31 cellular contexts compared by ENCODE assay signal in the genomic region with DNA sequence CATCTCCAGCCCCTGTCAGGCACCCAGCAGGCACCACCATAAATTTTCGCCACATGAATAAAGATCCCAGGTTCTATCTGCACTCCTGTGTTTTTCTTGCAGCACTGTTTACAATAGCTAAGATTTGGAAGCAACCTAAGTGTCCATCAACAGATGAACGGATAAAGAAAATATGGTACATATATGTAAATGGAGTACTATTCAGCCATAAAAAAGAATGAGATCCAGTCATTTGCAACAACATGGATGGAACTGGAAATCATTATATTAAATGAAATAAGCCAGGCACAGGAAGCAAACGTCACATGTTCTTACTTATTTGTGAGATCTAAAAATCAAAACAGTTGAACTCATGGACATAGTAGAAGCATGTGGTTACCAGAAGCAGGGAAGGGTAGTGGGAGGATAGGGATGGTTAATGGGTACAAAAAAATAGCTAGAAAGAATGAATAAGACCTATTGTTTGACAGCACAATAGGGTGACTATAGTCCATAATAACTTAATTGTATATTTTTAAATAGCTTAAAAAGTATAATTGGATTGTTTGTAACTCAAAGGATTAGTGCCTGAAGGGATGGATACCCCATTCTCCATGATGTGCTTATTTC. TPM values are rescaled to one million over a fixed set of nuclear protein-coding genes. Genes with fewer than 3 reads are reported as not detected.
"Had no signal": no experiment of that assay in that cellular context is flagged by ENCODE, and none has a peak within 500 bp of the region (broad histone marks: within the 10 kb centered on the region; RNA-seq: fewer than 3 reads in every experiment).

No MANE protein-coding gene starts in this region.

- H3K27ac Mint-ChIP-seq: immature natural killer cell; natural killer cell; progenitor cell of endocrine pancreas; stimulated activated naive CD8-positive, alpha-beta T cell treated with anti-CD3 and anti-CD28 coated beads, Interleukin-15, amount 100 ng/mL, for 72 hours had no signal

- DNase-seq: dermis blood vessel endothelial cell; effector memory CD4-positive, alpha-beta T cell; foreskin keratinocyte; glutamatergic neuron; heart right ventricle; hippocampal formation; immature natural killer cell; lower lobe of right lung; natural killer cell; stimulated activated CD4-positive, alpha-beta T cell treated with anti-CD3 and anti-CD28 coated beads, Interleukin-12 subunit alpha, Interleukin-12 subunit beta, amount 100 ng/mL, for 4 hours; stimulated activated CD4-positive, alpha-beta T cell treated with anti-CD3 and anti-CD28 coated beads, Interleukin-1b, Interleukin-23, amount 100 ng/mL, for 48 hours; stimulated activated CD4-positive, alpha-beta T cell treated with anti-CD3 and anti-CD28 coated beads, Interleukin-4, amount 100 ng/mL, for 1 hour; stimulated activated CD8-positive, alpha-beta memory T cell treated with anti-CD3 and anti-CD28 coated beads, Interleukin-4, amount 100 ng/mL, for 48 hours; stimulated activated naive CD4-positive, alpha-beta T cell; stimulated activated naive CD8-positive, alpha-beta T cell treated with anti-CD3 and anti-CD28 coated beads, Interleukin-15, amount 100 ng/mL, for 72 hours; transverse colon; uterus had no signal

- H3K27ac ChIP-seq: coronary artery, esophagus muscularis mucosa, foreskin keratinocyte, heart right ventricle, lower lobe of right lung, neutrophil, pancreas, suprapubic skin, transverse colon, upper lobe of right lung, uterus had no signal

- H3K4me1 ChIP-seq: foreskin keratinocyte, pancreas had no signal

- H3K9me3 Mint-ChIP-seq: natural killer cell; stimulated activated naive CD8-positive, alpha-beta T cell treated with anti-CD3 and anti-CD28 coated beads, Interleukin-15, amount 100 ng/mL, for 72 hours had no signal

- H3K4me3 ChIP-seq: uterus had no signal

- H3K36me3 ChIP-seq: esophagus muscularis mucosa, heart right ventricle, lower lobe of right lung, neutrophil, pancreas, suprapubic skin, transverse colon, upper lobe of right lung, uterus had no signal

- H3K4me3 Mint-ChIP-seq: immature natural killer cell, natural killer cell had no signal

- FAIRE-seq: endothelial cell of umbilical vein, keratinocyte, pancreas had no signal

- H3K9me3 ChIP-seq: esophagus muscularis mucosa, lower lobe of right lung, neutrophil, pancreas, suprapubic skin, transverse colon, upper lobe of right lung, uterus had no signal

RNA-seq across cellular contexts. Expression of a gene that starts 0.8 kb away (rescaled TPM):
- total RNA-seq: dermis blood vessel endothelial cell, endothelial cell of umbilical vein, epithelial cell of proximal tubule, esophagus muscularis mucosa, fibroblast of lung, foreskin keratinocyte, mesenteric fat pad, neural crest cell, progenitor cell of endocrine pancreas had no signal
- polyA plus RNA-seq: endothelial cell of umbilical vein, fibroblast of lung, foreskin keratinocyte, heart right ventricle, immature natural killer cell, keratinocyte, smooth muscle cell had no signal
